8 cellular contexts compared by ENCODE assay signal in genomic region chr14:65414961-65415589, GRCh38. TPM values are rescaled to one million over a fixed set of nuclear protein-coding genes. Genes with fewer than 3 reads are reported as not detected.
A peak's percentile ranks its signal among the peaks of the same experiment; 100 is the strongest.
DNase-seq lines count a peak whose midpoint lies in the region; ATAC-seq and TF ChIP-seq lines count a peak whose summit lies in the region.

No MANE protein-coding gene starts in this region.

- peak overlapping the region; percentile 61 for H3K27ac ChIP-seq in muscle layer of duodenum (ENCODE audit: low read length)

- no peaks in the 10 kb centered on the region for H3K9me3 ChIP-seq in muscle layer of duodenum (ENCODE audit: control insufficient read depth in 1 of 2, low read length in 2 of 2)

- no peak for ATAC-seq in WTC11
- no peak for ATAC-seq in GM18498 (IDR thresholded peaks at IDR 0.05; ENCODE audit: unreplicated experiment)
- no peak for ATAC-seq in HG03159 (IDR thresholded peaks at IDR 0.05; ENCODE audit: unreplicated experiment)

- H3K4me1 ChIP-seq in muscle layer of duodenum (ENCODE audit: control insufficient read depth in 1 of 2, insufficient read depth in 2 of 2, low read length in 2 of 2): peaks cover 0 to 3% of the 10 kb centered on the region in 2 donors

- H3K4me3 ChIP-seq in AG09309 (ENCODE audit: control insufficient read depth, low read depth, low read length) (no peak overlapping the region), cardiac fibroblast (replicated peaks in 1 of 2; ENCODE audit: low read depth in 2 of 2, low read length in 2 of 2) (no peak overlapping the region), muscle layer of duodenum (ENCODE audit: low read depth in 1 of 2, low read length in 2 of 2) (peak overlapping the region in 1 of 2 donors; percentile 80)

- peaks cover 7% of the 10 kb centered on the region; the same call in 1 of the 2 replicates for H3K27me3 Mint-ChIP-seq in WTC11 (ENCODE audit: low read depth)

- no peaks in the 10 kb centered on the region for H3K27me3 ChIP-seq in muscle layer of duodenum (ENCODE audit: low read depth, low read length)

- H3K4me1 Mint-ChIP-seq in WTC11: peaks cover 25% of the 10 kb centered on the region

- H3K36me3 Mint-ChIP-seq in WTC11: no peaks in the 10 kb centered on the region

- TF ChIP-seq CTCF in AG09309 (IDR thresholded peaks at IDR 0.05; ENCODE audit: control insufficient read depth, insufficient read depth, low read depth, low read length, missing control alignments) (peak; percentile 50), cardiac fibroblast (IDR thresholded peaks at IDR 0.05; ENCODE audit: low read depth, low read length) (peak; percentile 44), WTC11 (IDR thresholded peaks at IDR 0.05) (no peak)

- POLR2A ChIA-PET in WTC11 (lab: Charles Lee): interaction anchor here (0.6 kb wide), 1 partner anchor 9 kb away, joined by 3 read pairs; no protein-coding TSS in a partner anchor

- no peak overlapping the region for H3K4me3 Mint-ChIP-seq in WTC11

- CTCF ChIA-PET in WTC11 (lab: Charles Lee): interaction anchor here (0.5 to 2.2 kb wide), 43 partner anchors 10 to 944 kb away, joined by 3 to 48 read pairs (median 4); no protein-coding TSS in a partner anchor

- no peaks in the 10 kb centered on the region for H3K9me3 Mint-ChIP-seq in WTC11

- H3K27ac Mint-ChIP-seq in WTC11: no peak overlapping the region

- DNase-seq in AG09309 (ENCODE audit: low read depth) (no peak), ELR (ENCODE audit: low read depth) (peak; percentile 70), NCI-H2227 treated with DMSO at 0.1 percent for 48 hours (lab: John Stamatoyannopoulos, UW) (peak; percentile 48), cardiac fibroblast (ENCODE audit: low read depth in 2 of 2) (peak; percentile 65 to 72), WTC11 (ENCODE audit: low spot score) (no peak)

- H3K36me3 ChIP-seq in muscle layer of duodenum (ENCODE audit: control insufficient read depth in 1 of 2, insufficient read depth in 2 of 2, low read length in 2 of 2): no peaks in the 10 kb centered on the region

TF ChIP-seq in WTC11, 78 proteins besides CTCF, POLR2A, EP300 and RAD21:
- no peak for TF ChIP-seq IRF1 (CRISPR knock-in tag; IDR thresholded peaks at IDR 0.05)
- no peak for TF ChIP-seq ZBTB21 (CRISPR knock-in tag; IDR thresholded peaks at IDR 0.05; ENCODE audit: borderline replicate concordance)
- no peak for TF ChIP-seq GRHL2 (CRISPR knock-in tag; IDR thresholded peaks at IDR 0.05; ENCODE audit: insufficient replicate concordance, severe bottlenecking)
- TF ChIP-seq ZNF425 (CRISPR knock-in tag; conservative IDR thresholded peaks at IDR 0.05): no peak
- TF ChIP-seq KAT7 (CRISPR knock-in tag; IDR thresholded peaks at IDR 0.05; ENCODE audit: borderline replicate concordance): no peak

RNA-seq across cellular contexts. Expression of gene FUT8, which starts 2.5 kb away (rescaled TPM):
- 28.6 to 37.9 TPM (median 31.9 TPM) in 3 replicates for total RNA-seq in WTC11 (2021)

Comparison
In these comparisons a context has a peak if more than half of its experiments do, and no peak if none do; other contexts are left out.
1. DNase-seq: peak in ELR (single experiment), NCI-H2227 treated with DMSO at 0.1 percent for 48 hours (single experiment) and cardiac fibroblast (2 of 2); none in AG09309 (single experiment) and WTC11 (single experiment).